Comparison of ENCODE assay signal across 2 cellular contexts in genomic region chr18:50340078-50340477, GRCh38.
TF ChIP-seq lines count a peak whose summit lies in the region.

No MANE protein-coding gene starts in this region.

TF ChIP-seq in HepG2, 621 proteins besides CTCF, POLR2A, EP300 and RAD21:
- TF ChIP-seq ZFP91 (CRISPR knock-in tag; IDR thresholded peaks at IDR 0.05; ENCODE audit: borderline replicate concordance) (peak; percentile 13; the same call in 1 of the 2 replicates), GPBP1L1 (CRISPR knock-in tag; IDR thresholded peaks at IDR 0.05) (no peak)
TF ChIP-seq in HepG2: peak in this region for 1.

TF ChIP-seq in HEK293, 187 proteins besides CTCF, POLR2A, EP300 and RAD21:
- TF ChIP-seq ZNF530 (tag by site-specific recombination; IDR thresholded peaks at IDR 0.05; ENCODE audit: low read depth) (no peak), ZNF621 (tag by site-specific recombination; IDR thresholded peaks at IDR 0.05) (no peak), ZNF561 (tag by site-specific recombination; IDR thresholded peaks at IDR 0.05; ENCODE audit: borderline replicate concordance) (no peak), GLIS1 (tag by site-specific recombination; IDR thresholded peaks at IDR 0.05) (no peak), ZNF133 (tag by site-specific recombination; IDR thresholded peaks at IDR 0.05) (no peak)
TF ChIP-seq in HEK293: peak in this region for 0.
